24 cellular contexts compared by ENCODE assay signal in genomic region chr13:34864650-34865049, GRCh38.
DNase-seq lines count a peak whose midpoint lies in the region; ATAC-seq, FAIRE-seq and TF ChIP-seq lines count a peak whose summit lies in the region.
"Had no signal": no experiment of that assay in that cellular context is flagged by ENCODE, and none has a peak within 500 bp of the region (broad histone marks: within the 10 kb centered on the region; RNA-seq: fewer than 3 reads in every experiment).

No MANE protein-coding gene starts in this region.

- no peak overlapping the region for H3K27ac Mint-ChIP-seq in astrocyte (ENCODE audit: unreplicated experiment)
- H3K27ac Mint-ChIP-seq in activated T-helper 2 cell treated with anti-CD3 and anti-CD28 coated beads, Interferon-gamma antibody, Interleukin-2, Interleukin-4, amounts not matched to agents 10 μg/mL and 5 μg/mL and 100 μg/mL, durations not matched to agents 14 hours and 24 hours and 36 hours, result no peak overlapping the region
- H3K27ac Mint-ChIP-seq: activated naive CD8-positive, alpha-beta T cell treated with anti-CD3 and anti-CD28 coated beads for 36 hours; CD4-positive, alpha-beta T cell had no signal

- FAIRE-seq in astrocyte (lab: Jason Lieb, UNC), result no peak
- FAIRE-seq: GM12892 had no signal

- no peaks in the 10 kb centered on the region for H3K27me3 ChIP-seq in astrocyte (ENCODE audit: insufficient read depth, low read length)
- no peaks in the 10 kb centered on the region for H3K27me3 ChIP-seq in left lung
- H3K27me3 ChIP-seq: stomach, vagina had no signal

- no peak overlapping the region for H2AFZ ChIP-seq in astrocyte (ENCODE audit: low read depth, low read length)

- H3K36me3 Mint-ChIP-seq in astrocyte (ENCODE audit: low read depth, unreplicated experiment), result no peaks in the 10 kb centered on the region
- no peaks in the 10 kb centered on the region for H3K36me3 Mint-ChIP-seq in activated T-helper 2 cell treated with anti-CD3 and anti-CD28 coated beads, Interferon-gamma antibody, Interleukin-2, Interleukin-4, amounts not matched to agents 10 μg/mL and 5 μg/mL and 100 μg/mL, durations not matched to agents 14 hours and 24 hours and 36 hours (ENCODE audit: low read depth)
- H3K36me3 Mint-ChIP-seq: activated naive CD8-positive, alpha-beta T cell treated with anti-CD3 and anti-CD28 coated beads for 36 hours had no signal

- H3K27me3 Mint-ChIP-seq in astrocyte (ENCODE audit: low read depth, unreplicated experiment), result no peaks in the 10 kb centered on the region
- no peaks in the 10 kb centered on the region for H3K27me3 Mint-ChIP-seq in activated T-helper 2 cell treated with anti-CD3 and anti-CD28 coated beads, Interferon-gamma antibody, Interleukin-2, Interleukin-4, amounts not matched to agents 10 μg/mL and 5 μg/mL and 100 μg/mL, durations not matched to agents 14 hours and 24 hours and 36 hours (ENCODE audit: low read depth)

- H3K4me1 Mint-ChIP-seq in astrocyte (ENCODE audit: low read depth, unreplicated experiment), result peaks cover 29% of the 10 kb centered on the region
- no peaks in the 10 kb centered on the region for H3K4me1 Mint-ChIP-seq in activated T-helper 2 cell treated with anti-CD3 and anti-CD28 coated beads, Interferon-gamma antibody, Interleukin-2, Interleukin-4, amounts not matched to agents 10 μg/mL and 5 μg/mL and 100 μg/mL, durations not matched to agents 14 hours and 24 hours and 36 hours (ENCODE audit: low read depth)
- H3K4me1 Mint-ChIP-seq: activated naive CD8-positive, alpha-beta T cell treated with anti-CD3 and anti-CD28 coated beads for 36 hours had no signal

- no peaks in the 10 kb centered on the region for H3K36me3 ChIP-seq in astrocyte (ENCODE audit: insufficient read depth, low read length)
- no peaks in the 10 kb centered on the region for H3K36me3 ChIP-seq in left lung
- H3K36me3 ChIP-seq: HAP-1, stomach, vagina, WERI-Rb-1 had no signal

- H3K4me3 ChIP-seq in astrocyte (ENCODE audit: insufficient read depth, low read depth, low read length), result no peak overlapping the region
- no peak overlapping the region for H3K4me3 ChIP-seq in left lung
- H3K4me3 ChIP-seq: HAP-1, stomach, vagina had no signal

- H3K4me1 ChIP-seq in astrocyte (ENCODE audit: insufficient read depth, low read length) (peaks cover 22% of the 10 kb centered on the region), left lung (no peaks in the 10 kb centered on the region)
- H3K4me1 ChIP-seq: stomach, vagina had no signal

- intact Hi-C loops in activated T-helper 2 cell treated with anti-CD3 and anti-CD28 coated beads, Interferon-gamma antibody, Interleukin-2, Interleukin-4, amounts not matched to agents 10 μg/mL and 5 μg/mL and 100 μg/mL, durations not matched to agents 14 hours and 24 hours and 36 hours (cut with micrococcal nuclease), result no loop called here
- intact Hi-C loops in left lung (cut with DNase I), result no loop called here

- no peak overlapping the region for H3K9ac ChIP-seq in astrocyte (ENCODE audit: low read length)

- ATAC-seq in GM19395 (IDR thresholded peaks at IDR 0.05; ENCODE audit: unreplicated experiment), result no peak
- ATAC-seq in left lung, result no peak
- ATAC-seq: sciatic nerve had no signal

- H3K4me2 ChIP-seq in astrocyte (ENCODE audit: low read length), result no peak overlapping the region

- H3K9me3 ChIP-seq in astrocyte (ENCODE audit: insufficient read depth, low read depth, low read length) (no peaks in the 10 kb centered on the region), left lung (no peaks in the 10 kb centered on the region)
- H3K9me3 ChIP-seq: HAP-1, stomach, vagina had no signal

- no peaks in the 10 kb centered on the region for H3K9me3 Mint-ChIP-seq in astrocyte (ENCODE audit: unreplicated experiment)
- no peaks in the 10 kb centered on the region for H3K9me3 Mint-ChIP-seq in activated T-helper 2 cell treated with anti-CD3 and anti-CD28 coated beads, Interferon-gamma antibody, Interleukin-2, Interleukin-4, amounts not matched to agents 10 μg/mL and 5 μg/mL and 100 μg/mL, durations not matched to agents 14 hours and 24 hours and 36 hours
- H3K9me3 Mint-ChIP-seq: activated naive CD8-positive, alpha-beta T cell treated with anti-CD3 and anti-CD28 coated beads for 36 hours; CD4-positive, alpha-beta T cell had no signal

- TF ChIP-seq CTCF in astrocyte (IDR thresholded peaks at IDR 0.05; ENCODE audit: insufficient read depth, low read depth, low read length) (no peak), left lung (IDR thresholded peaks at IDR 0.05) (no peak)

- DNase-seq in DMS53 (lab: John Stamatoyannopoulos, UW) (peak; percentile 18), DMS53 treated with DMSO at 0.1 percent for 48 hours (lab: John Stamatoyannopoulos, UW; ENCODE audit: unreplicated experiment) (no peak), NCI-H1105 (lab: John Stamatoyannopoulos, UW) (peak; percentile 7), astrocyte (ENCODE audit: low read depth) (peak; percentile 19), mucosa of gallbladder (ENCODE audit: low spot score) (peak; percentile 40), left lung (no peak)
- DNase-seq in activated T-helper 2 cell treated with anti-CD3 and anti-CD28 coated beads, Interferon-gamma antibody, Interleukin-2, Interleukin-4, amounts not matched to agents 10 μg/mL and 5 μg/mL and 100 μg/mL, durations not matched to agents 14 hours and 24 hours and 36 hours (ENCODE audit: low spot score), result no peak
- DNase-seq: activated CD4-positive, alpha-beta T cell treated with anti-CD3 and anti-CD28 coated beads for 4 hours; activated effector memory CD4-positive, alpha-beta T cell treated with anti-CD3 and anti-CD28 coated beads, Interleukin-2, amount 50 U/mL, for 16 hours; activated naive CD8-positive, alpha-beta T cell treated with anti-CD3 and anti-CD28 coated beads for 36 hours; activated T-cell treated with anti-CD3 and anti-CD28 coated beads for 4 hours; anterior cingulate cortex; CD4-positive, alpha-beta T cell; islet precursor cell; Karpas-422; NCI-H187; stimulated activated CD4-positive, alpha-beta T cell treated with anti-CD3 and anti-CD28 coated beads, Interleukin-4, amount 100 ng/mL, for 1 hour; stomach had no signal

- H3K27ac ChIP-seq in astrocyte (ENCODE audit: low read depth, low read length), result no peak overlapping the region
- H3K27ac ChIP-seq in left lung, result no peak overlapping the region
- H3K27ac ChIP-seq: stomach, vagina, WERI-Rb-1 had no signal

- no peak overlapping the region for H3K4me3 Mint-ChIP-seq in astrocyte (ENCODE audit: unreplicated experiment)
- H3K4me3 Mint-ChIP-seq in activated T-helper 2 cell treated with anti-CD3 and anti-CD28 coated beads, Interferon-gamma antibody, Interleukin-2, Interleukin-4, amounts not matched to agents 10 μg/mL and 5 μg/mL and 100 μg/mL, durations not matched to agents 14 hours and 24 hours and 36 hours (ENCODE audit: low read depth), result no peak overlapping the region
- H3K4me3 Mint-ChIP-seq: activated naive CD8-positive, alpha-beta T cell treated with anti-CD3 and anti-CD28 coated beads for 36 hours; CD4-positive, alpha-beta T cell had no signal

- H3K79me2 ChIP-seq in astrocyte (ENCODE audit: insufficient read depth, low read length), result no peaks in the 10 kb centered on the region

- no peaks in the 10 kb centered on the region for H4K20me1 ChIP-seq in astrocyte (ENCODE audit: insufficient read depth, low read length)

Comparison
In these comparisons a context has a peak if more than half of its experiments do, and no peak if none do; other contexts are left out.
1. DNase-seq: peak in DMS53 (single experiment), NCI-H1105 (single experiment), astrocyte (single experiment) and mucosa of gallbladder (single experiment); none in DMS53 treated with DMSO at 0.1 percent for 48 hours (single experiment), activated T-helper 2 cell treated with anti-CD3 and anti-CD28 coated beads, Interferon-gamma antibody, Interleukin-2, Interleukin-4, amounts not matched to agents 10 μg/mL and 5 μg/mL and 100 μg/mL, durations not matched to agents 14 hours and 24 hours and 36 hours (single experiment) and left lung (0 of 2).